In genomic region chr13:87094646-87095045, GRCh38 we compare ENCODE assay signal across 1 cellular context.
TF ChIP-seq lines count a peak whose summit lies in the region.

No MANE protein-coding gene starts in this region.

TF ChIP-seq in IMR-90, 13 proteins besides CTCF, POLR2A, EP300 and RAD21:
- TF ChIP-seq FOS (IDR thresholded peaks at IDR 0.05; ENCODE audit: low read depth, low read length) = no peak
TF ChIP-seq in IMR-90: peak in this region for 0.
